In genomic region chr4:42048394-42048793, GRCh38 we compare ENCODE assay signal across 15 cellular contexts. TPM values are rescaled to one million over a fixed set of nuclear protein-coding genes. Genes with fewer than 3 reads are reported as not detected.
A peak's percentile ranks its signal among the peaks of the same experiment; 100 is the strongest.
DNase-seq lines count a peak whose midpoint lies in the region; ATAC-seq and TF ChIP-seq lines count a peak whose summit lies in the region.
"Had no signal": no experiment of that assay in that cellular context is flagged by ENCODE, and none has a peak within 500 bp of the region (broad histone marks: within the 10 kb centered on the region; RNA-seq: fewer than 3 reads in every experiment).

No MANE protein-coding gene starts in this region.

- no peak overlapping the region for H3K4me3 ChIP-seq in Peyer's patch
- H3K4me3 ChIP-seq: body of pancreas, esophagus squamous epithelium had no signal

- no peaks in the 10 kb centered on the region for H3K9me3 ChIP-seq in Peyer's patch
- H3K9me3 ChIP-seq: body of pancreas, esophagus squamous epithelium had no signal

- peak; percentile 18 for ATAC-seq in foreskin keratinocyte
- no peak for ATAC-seq in GM21526 (IDR thresholded peaks at IDR 0.05; ENCODE audit: low FRiP score, unreplicated experiment)
- ATAC-seq: body of pancreas; natural killer cell treated with Interleukin-12 subunit alpha and Interleukin-12 subunit beta and Interleukin-15 and Interleukin-18, amount 100 ng/mL, for 72 hours had no signal

- DNase-seq in A172 (ENCODE audit: low spot score): peak; percentile 88
- peak; percentile 69 for DNase-seq in HCEC 1CT
- DNase-seq in amniotic stem cell (lab: John Stamatoyannopoulos, UW): peak; percentile 23
- peak; percentile 8 to 15 for DNase-seq in foreskin keratinocyte
- no peak for DNase-seq in activated CD4-positive, alpha-beta T cell treated with anti-CD3 and anti-CD28 coated beads, Interleukin-2, amount 50 U/mL, for 1 hour
- no peak for DNase-seq in NCI-H1930 (lab: John Stamatoyannopoulos, UW)
- DNase-seq in Peyer's patch: no peak
- DNase-seq: activated T-cell treated with anti-CD3 and anti-CD28 coated beads, Interleukin-2, amount 50 U/mL, for 48 hours; body of pancreas; esophagus squamous epithelium; NCI-H1105; NCI-H69; stimulated activated CD8-positive, alpha-beta memory T cell treated with anti-CD3 and anti-CD28 coated beads, Interleukin-4, amount 100 ng/mL, for 48 hours had no signal

- TF ChIP-seq POLR2A in Peyer's patch (IDR thresholded peaks at IDR 0.05): no peak

- TF ChIP-seq CTCF in foreskin keratinocyte (conservative IDR thresholded peaks at IDR 0.05): no peak
- no peak for TF ChIP-seq CTCF in Peyer's patch (IDR thresholded peaks at IDR 0.05)

- peaks cover 0 to 30% (median 0%) of the 10 kb centered on the region in 3 donors for H3K36me3 ChIP-seq in Peyer's patch

- H3K27ac ChIP-seq in foreskin keratinocyte (no peak overlapping the region), Peyer's patch (no peak overlapping the region)
- H3K27ac ChIP-seq: body of pancreas, esophagus squamous epithelium had no signal

- H3K4me1 ChIP-seq in foreskin keratinocyte: no peaks in the 10 kb centered on the region
- no peaks in the 10 kb centered on the region for H3K4me1 ChIP-seq in Peyer's patch
- H3K4me1 ChIP-seq: body of pancreas, esophagus squamous epithelium had no signal

- no peaks in the 10 kb centered on the region for H3K27me3 ChIP-seq in foreskin keratinocyte
- no peaks in the 10 kb centered on the region for H3K27me3 ChIP-seq in Peyer's patch
- H3K27me3 ChIP-seq: body of pancreas, esophagus squamous epithelium had no signal

RNA-seq across cellular contexts. Expression of gene SLC30A9, which starts 58.1 kb away (rescaled TPM):
- total RNA-seq in A172 (2014; rRNA removed; shearing (Covaris generic)): 96.8 and 105 TPM in 2 replicates
- total RNA-seq in foreskin keratinocyte (56.0 and 56.7 TPM in 2 replicates), Peyer's patch (10 to 100 TPM; 51.3 to 61.1 (median 56.6) TPM)
- 16.8 and 22.5 TPM in 2 replicates for polyA plus RNA-seq in foreskin keratinocyte

Comparison
In these comparisons a context has a peak if more than half of its experiments do, and no peak if none do; other contexts are left out.
1. DNase-seq: peak in A172 (single experiment), HCEC 1CT (single experiment), amniotic stem cell (single experiment) and foreskin keratinocyte (2 of 2); none in activated CD4-positive, alpha-beta T cell treated with anti-CD3 and anti-CD28 coated beads, Interleukin-2, amount 50 U/mL, for 1 hour (single experiment), NCI-H1930 (0 of 2) and Peyer's patch (0 of 3).